Comparison of ENCODE assay signal across 7 cellular contexts in genomic region chr10:110919349-110919931, GRCh38. TPM values are rescaled to one million over a fixed set of nuclear protein-coding genes. Genes with fewer than 3 reads are reported as not detected.
DNase-seq lines count a peak whose midpoint lies in the region; ATAC-seq and TF ChIP-seq lines count a peak whose summit lies in the region.

Gene SHOC2, plus strand, starts transcription at chr10:110919604. Its CDS starts 44,755 bp downstream, at chr10:110964359.

- H3K36me3 Mint-ChIP-seq in osteocyte (ENCODE audit: unreplicated experiment) (peaks cover 3% of the 10 kb centered on the region), type B pancreatic cell (no peaks in the 10 kb centered on the region)

- no peaks in the 10 kb centered on the region for H3K9me3 ChIP-seq in NT2/D1 (ENCODE audit: insufficient read depth, low read length)

- DNase-seq in NT2/D1 (ENCODE audit: low read depth, low spot score) (no peak), foreskin keratinocyte (no peak), osteocyte (ENCODE audit: extremely low spot score, unreplicated experiment) (peak; percentile 100), type B pancreatic cell (ENCODE audit: extremely low spot score, unreplicated experiment) (peak; percentile 97)
- DNase-seq in activated effector memory CD4-positive, alpha-beta T cell treated with Interleukin-2 at 50 U/mL for 16 hours, result peak; percentile 97

- ATAC-seq in GM18502 (IDR thresholded peaks at IDR 0.05; ENCODE audit: poor library complexity, unreplicated experiment) (peak; percentile 13), HG02571 (IDR thresholded peaks at IDR 0.05; ENCODE audit: unreplicated experiment) (peak; percentile 9), foreskin keratinocyte (peak; percentile 56)

- H3K27ac Mint-ChIP-seq in osteocyte (ENCODE audit: unreplicated experiment), result peak within 1 kb of the TSS; percentile 100
- H3K27ac Mint-ChIP-seq in type B pancreatic cell, result peak within 1 kb of the TSS; percentile 99

- H3K27me3 Mint-ChIP-seq in osteocyte (ENCODE audit: unreplicated experiment), result no peaks in the 10 kb centered on the region
- no peaks in the 10 kb centered on the region for H3K27me3 Mint-ChIP-seq in type B pancreatic cell

- H3K27ac ChIP-seq in foreskin keratinocyte, result peak within 1 kb of the TSS; percentile 74

- TF ChIP-seq CTCF in foreskin keratinocyte (conservative IDR thresholded peaks at IDR 0.05) (peak; percentile 54), osteocyte (IDR thresholded peaks at IDR 0.05) (peak; percentile 43), type B pancreatic cell (conservative IDR thresholded peaks at IDR 0.05) (no peak)

- peaks cover 3% of the 10 kb centered on the region for H3K4me1 ChIP-seq in NT2/D1 (ENCODE audit: insufficient read depth, insufficient read length)
- H3K4me1 ChIP-seq in foreskin keratinocyte, result peaks cover 24% of the 10 kb centered on the region

- H3K27me3 ChIP-seq in NT2/D1 (ENCODE audit: insufficient read depth, insufficient read length) (no peaks in the 10 kb centered on the region), foreskin keratinocyte (no peaks in the 10 kb centered on the region)

- H3K4me3 Mint-ChIP-seq in osteocyte (ENCODE audit: unreplicated experiment) (peak within 1 kb of the TSS; percentile 97), type B pancreatic cell (peak within 1 kb of the TSS; percentile 99)

- H3K9me3 Mint-ChIP-seq in osteocyte (ENCODE audit: unreplicated experiment) (no peaks in the 10 kb centered on the region), type B pancreatic cell (no peaks in the 10 kb centered on the region)

- peak within 1 kb of the TSS; percentile 81 for H3K4me3 ChIP-seq in NT2/D1 (ENCODE audit: insufficient read length, low read depth)

- H3K4me1 Mint-ChIP-seq in osteocyte (ENCODE audit: unreplicated experiment) (peaks cover 60% of the 10 kb centered on the region), type B pancreatic cell (ENCODE audit: unreplicated experiment) (peaks cover 27% of the 10 kb centered on the region)

- H3K36me3 ChIP-seq in NT2/D1 (ENCODE audit: insufficient read depth, insufficient read length, low read length), result peaks cover 6% of the 10 kb centered on the region

- peak within 1 kb of the TSS; percentile 85 for H3K9ac ChIP-seq in NT2/D1 (ENCODE audit: insufficient read length, low read depth)

RNA-seq across cellular contexts. Expression of gene SHOC2, which starts in this region (rescaled TPM):
- 29.0 and 30.5 TPM in 2 replicates for total RNA-seq in foreskin keratinocyte
- polyA plus RNA-seq in foreskin keratinocyte, result 9.4 and 10.9 TPM in 2 replicates
- 55.3 and 60.8 TPM in 2 replicates for total RNA-seq in osteocyte
- 38.7 and 44.3 TPM in 2 replicates for total RNA-seq in type B pancreatic cell (ENCODE audit: low replicate concordance)

Comparison
In these comparisons a context has a peak if more than half of its experiments do, and no peak if none do; other contexts are left out.
1. DNase-seq: peak in activated effector memory CD4-positive, alpha-beta T cell treated with Interleukin-2 at 50 U/mL for 16 hours (single experiment), osteocyte (single experiment) and type B pancreatic cell (single experiment); none in NT2/D1 (single experiment) and foreskin keratinocyte (0 of 2).
2. Peak in every context shown above with its lines, with median percentiles within 50 percentile points of each other: ATAC-seq.